In the genomic region with DNA sequence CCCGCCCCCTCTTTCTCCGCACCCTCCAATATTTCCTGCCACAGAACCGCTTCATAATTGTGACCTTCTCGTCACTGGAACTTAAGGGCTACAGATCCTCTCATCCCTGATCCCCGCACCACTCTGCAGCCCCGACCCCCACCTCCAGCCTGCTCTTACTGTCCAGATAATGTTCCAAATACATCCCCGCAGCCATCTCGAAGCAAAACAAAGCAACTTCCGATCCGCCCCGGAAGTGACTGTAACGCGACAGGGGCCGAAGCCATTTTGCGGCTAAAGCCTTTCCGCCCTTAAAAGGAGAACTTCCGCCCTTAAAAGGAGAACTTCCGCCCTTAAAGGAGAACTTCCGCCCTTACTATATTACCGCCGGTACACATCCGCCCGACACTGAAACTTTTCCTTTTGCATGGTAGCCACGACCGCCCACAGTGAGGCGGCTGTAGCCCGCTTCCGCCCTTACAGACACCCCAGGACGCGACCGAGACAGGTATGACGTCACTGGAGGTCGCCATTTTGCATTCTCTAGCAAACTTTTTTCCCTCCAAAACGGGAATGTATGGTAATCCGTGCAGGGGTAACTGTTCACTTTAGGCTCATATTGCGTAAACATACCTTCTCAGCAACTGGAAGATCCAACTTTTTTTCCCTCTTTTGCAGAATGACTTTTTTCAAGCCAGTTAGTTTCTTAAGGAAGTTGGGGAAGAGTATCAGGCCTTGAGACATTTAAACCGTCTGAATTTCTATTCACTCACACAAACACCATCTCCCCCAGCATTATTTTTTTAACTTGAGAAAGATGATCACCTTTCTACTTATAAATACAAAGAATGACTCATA, we compare ENCODE assay signal across 8 cellular contexts. TPM values are rescaled to one million over a fixed set of nuclear protein-coding genes. Genes with fewer than 3 reads are reported as not detected.
DNase-seq lines count a peak whose midpoint lies in the region; ATAC-seq and TF ChIP-seq lines count a peak whose summit lies in the region.

Gene ING4, minus strand, starts transcription at position 214 of the 837 bp plus-strand sequence. Its CDS starts 18 bp downstream, at position 196.

- CTCF ChIA-PET in activated CD4-positive, alpha-beta memory T cell treated with anti-CD3 and anti-CD28 coated beads for 36 hours (lab: Charles Lee), result interaction anchor here (0.6 to 1.8 kb wide), 2 partner anchors 26 to 117 kb away, joined by 3 to 7 read pairs; partner anchors contain the start of gene ZNF384

- no peaks in the 10 kb centered on the region for H3K9me3 Mint-ChIP-seq in activated CD4-positive, alpha-beta memory T cell treated with anti-CD3 and anti-CD28 coated beads for 36 hours

- DNase-seq in CD1c-positive myeloid dendritic cell (ENCODE audit: extremely low spot score) (peak; percentile 100), NCI-H82 treated with DMSO at 0.1 percent for 48 hours (lab: John Stamatoyannopoulos, UW; ENCODE audit: unreplicated experiment) (peak; percentile 100), dorsolateral prefrontal cortex (peak; percentile 96 to 100 (median 99))
- peak; percentile 98 for DNase-seq in activated CD4-positive, alpha-beta memory T cell treated with anti-CD3 and anti-CD28 coated beads for 36 hours
- DNase-seq in stimulated activated CD4-positive, alpha-beta T cell treated with anti-CD3 and anti-CD28 coated beads, Interleukin-4, amount 100 ng/mL, for 24 hours, result peak; percentile 97

- intact Hi-C loops in activated CD4-positive, alpha-beta memory T cell treated with anti-CD3 and anti-CD28 coated beads for 36 hours (cut with micrococcal nuclease), result loop anchor here (1.0 to 2.0 kb wide), 6 partner anchors 26 to 189 kb away; partner anchors contain the start of genes COPS7A, MRPL51, USP5 and ZNF384
- intact Hi-C loops in dorsolateral prefrontal cortex (cut with DNase I), result loop anchor here (1.0 to 5.0 kb wide), 6 partner anchors 26 to 309 kb away; partner anchors contain the start of genes COPS7A (in 2 of the 2), ZNF384 (in 2 of the 2), EMG1 (in 1 of the 2) and PHB2 (in 1 of the 2)

- H3K9me3 ChIP-seq in liver (ENCODE audit: control insufficient read depth in 4 of 4, low read length in 3 of 4), result no peaks in the 10 kb centered on the region

- H3K36me3 Mint-ChIP-seq in activated CD4-positive, alpha-beta memory T cell treated with anti-CD3 and anti-CD28 coated beads for 36 hours, result peaks cover 12% of the 10 kb centered on the region

- peak within 1 kb of the TSS; percentile 91 for H3K4me3 Mint-ChIP-seq in activated CD4-positive, alpha-beta memory T cell treated with anti-CD3 and anti-CD28 coated beads for 36 hours

- ATAC-seq in GM19438 (IDR thresholded peaks at IDR 0.05; ENCODE audit: low read depth, unreplicated experiment) (peak; percentile 96), HG03575 (IDR thresholded peaks at IDR 0.05; ENCODE audit: extremely low read depth, insufficient number of reproducible peaks, low FRiP score, unreplicated experiment) (peak; percentile 69)

- peaks cover 22% of the 10 kb centered on the region for H3K4me1 Mint-ChIP-seq in activated CD4-positive, alpha-beta memory T cell treated with anti-CD3 and anti-CD28 coated beads for 36 hours (ENCODE audit: low read depth)

- H3K4me3 ChIP-seq in dorsolateral prefrontal cortex, result peak within 1 kb of the TSS; percentile 58 to 95 (median 80)
- peak within 1 kb of the TSS; percentile 66 to 99 (median 94) for H3K4me3 ChIP-seq in liver (ENCODE audit: low read depth in 1 of 3, low read length in 3 of 3)

- POLR2A ChIA-PET in activated CD4-positive, alpha-beta memory T cell treated with anti-CD3 and anti-CD28 coated beads for 36 hours (lab: Charles Lee), result no interaction called here

- H3K4me1 ChIP-seq in liver (ENCODE audit: control insufficient read depth in 4 of 4, insufficient read depth in 4 of 4, low read length in 3 of 4), result peaks cover 4 to 11% (median 11%) of the 10 kb centered on the region in 4 donors

- 2% methylated on average over 37 of the region's 37 CpGs for WGBS in liver

- no peaks in the 10 kb centered on the region for H3K27me3 Mint-ChIP-seq in activated CD4-positive, alpha-beta memory T cell treated with anti-CD3 and anti-CD28 coated beads for 36 hours

- H3K36me3 ChIP-seq in liver (ENCODE audit: control insufficient read depth in 4 of 4, insufficient read depth in 3 of 4, low read depth in 1 of 4, low read length in 3 of 4), result peaks cover 8 to 15% (median 12%) of the 10 kb centered on the region in 4 donors

- peak in 18 of 56 donors; percentile 3 to 51 (median 14) for TF ChIP-seq CTCF in dorsolateral prefrontal cortex (IDR thresholded peaks at IDR 0.05 in 54 of 56, conservative IDR thresholded peaks at IDR 0.05 in 2 of 56; ENCODE audit: low read depth in 1 of 56, partially characterized antibody in 56 of 56)
- no peak for TF ChIP-seq CTCF in liver (IDR thresholded peaks at IDR 0.05; ENCODE audit: low read depth, low read length, missing input control)

- TF ChIP-seq RAD21 in liver (IDR thresholded peaks at IDR 0.05), result peak; percentile 37 to 44

- H3K27ac Mint-ChIP-seq in activated CD4-positive, alpha-beta memory T cell treated with anti-CD3 and anti-CD28 coated beads for 36 hours, result peak within 1 kb of the TSS; percentile 83

- H3K27me3 ChIP-seq in dorsolateral prefrontal cortex (no peaks in the 10 kb centered on the region), liver (ENCODE audit: control insufficient read depth in 4 of 4, insufficient read depth in 4 of 4, low read length in 3 of 4) (no peaks in the 10 kb centered on the region)

- peak within 1 kb of the TSS; percentile 41 to 83 for H3K9ac ChIP-seq in liver (ENCODE audit: low read depth in 1 of 2, low read length in 2 of 2)

- peak within 1 kb of the TSS in 58 of 59 donors; percentile 25 to 96 (median 82) for H3K27ac ChIP-seq in dorsolateral prefrontal cortex
- H3K27ac ChIP-seq in liver (ENCODE audit: low read depth in 1 of 2, low read length in 2 of 2), result peak within 1 kb of the TSS; percentile 57 to 85

TF ChIP-seq in liver, 16 proteins besides CTCF, POLR2A, EP300 and RAD21 (continues in another document):
- TF ChIP-seq GABPA (IDR thresholded peaks at IDR 0.05 in 1 of 2, conservative IDR thresholded peaks at IDR 0.05 in 1 of 2), result peak; percentile 99 to 100
- TF ChIP-seq EGR1 (IDR thresholded peaks at IDR 0.05; ENCODE audit: low read depth in 2 of 2), result peak; percentile 96 to 99
- TF ChIP-seq NR2F2 (IDR thresholded peaks at IDR 0.05), result peak; percentile 79
- no peak for TF ChIP-seq REST (IDR thresholded peaks at IDR 0.05)
- no peak for TF ChIP-seq FOXA1 (IDR thresholded peaks at IDR 0.05)
- TF ChIP-seq, protein P1, sequence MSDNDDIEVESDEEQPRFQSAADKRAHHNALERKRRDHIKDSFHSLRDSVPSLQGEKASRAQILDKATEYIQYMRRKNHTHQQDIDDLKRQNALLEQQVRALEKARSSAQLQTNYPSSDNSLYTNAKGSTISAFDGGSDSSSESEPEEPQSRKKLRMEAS (IDR thresholded peaks at IDR 0.05), result peak; percentile 97
- peak; percentile 21 for TF ChIP-seq TAF1 (conservative IDR thresholded peaks at IDR 0.05)
- peak; percentile 79 to 82 for TF ChIP-seq JUND (IDR thresholded peaks at IDR 0.05)
- no peak for TF ChIP-seq FOXA2 (IDR thresholded peaks at IDR 0.05)
- no peak for TF ChIP-seq HNF4G (IDR thresholded peaks at IDR 0.05)
- TF ChIP-seq HNF4A (conservative IDR thresholded peaks at IDR 0.05), result peak; percentile 25 to 40
- peak; percentile 57 to 68 for TF ChIP-seq RXRA (IDR thresholded peaks at IDR 0.05)
- TF ChIP-seq ATF3 (IDR thresholded peaks at IDR 0.05), result peak; percentile 68
- peak; percentile 91 for TF ChIP-seq SP1 (IDR thresholded peaks at IDR 0.05)

RNA-seq across cellular contexts. Expression of gene ING4, which starts in this region (rescaled TPM):
- total RNA-seq in activated CD4-positive, alpha-beta memory T cell treated with anti-CD3 and anti-CD28 coated beads for 36 hours, result 10 to 100 TPM; 13.8 to 15.2 TPM
- 10 to 100 TPM; 45.0 to 72.1 (median 59.4) TPM for total RNA-seq in dorsolateral prefrontal cortex
- 10 to 100 TPM; 14.9 to 15.5 TPM for total RNA-seq in liver
- polyA plus RNA-seq in liver, result 10 to 100 TPM; 13.9 to 18.1 TPM

Comparison
In these comparisons a context has a peak if more than half of its experiments do, and no peak if none do; other contexts are left out.
1. Peak in every context shown above with its lines: DNase-seq, ATAC-seq, H3K4me3 ChIP-seq and H3K27ac ChIP-seq.